In the genomic region with DNA sequence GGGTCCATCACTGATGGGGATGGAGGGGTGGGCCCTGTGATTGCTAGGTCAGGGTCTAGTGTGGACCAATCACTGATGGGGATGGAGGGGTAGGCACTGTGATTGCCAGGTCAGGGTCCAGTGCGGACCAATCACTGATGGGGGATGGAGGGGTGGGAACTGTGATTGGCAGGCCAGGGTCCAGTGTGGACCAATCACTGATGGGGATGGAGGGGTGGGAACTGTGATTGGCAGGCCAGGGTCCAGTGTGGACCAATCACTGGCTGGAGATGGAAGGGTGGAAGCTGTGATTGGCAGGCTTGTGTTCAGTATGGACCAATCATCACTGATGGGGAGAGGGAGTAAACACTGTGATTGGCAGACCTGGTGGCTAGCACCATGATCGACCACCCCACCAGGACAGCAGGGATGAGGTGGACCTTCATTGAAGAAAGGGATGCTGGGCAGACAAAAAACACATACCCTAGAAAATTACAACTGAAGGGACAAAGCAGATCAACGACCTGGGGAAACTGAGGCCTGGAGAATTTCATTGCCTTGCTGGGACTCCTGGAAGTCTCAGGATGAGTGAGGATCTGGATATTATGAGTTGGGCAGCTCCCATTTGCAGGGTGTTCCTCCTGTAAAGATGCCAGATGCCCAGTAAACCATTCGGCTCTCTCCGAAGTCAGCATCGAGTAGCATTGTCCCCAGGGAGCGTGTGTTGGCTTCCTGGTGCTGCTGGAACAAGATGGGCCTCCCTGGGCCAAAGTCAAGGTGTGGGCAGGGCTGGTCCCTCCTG, we compare ENCODE assay signal across 1 cellular context.
TF ChIP-seq lines count a peak whose summit lies in the region.

No MANE protein-coding gene starts in this region.

TF ChIP-seq in K562, 482 proteins besides CTCF, POLR2A, EP300 and RAD21 (continued from another document):
- TF ChIP-seq, protein P1, sequence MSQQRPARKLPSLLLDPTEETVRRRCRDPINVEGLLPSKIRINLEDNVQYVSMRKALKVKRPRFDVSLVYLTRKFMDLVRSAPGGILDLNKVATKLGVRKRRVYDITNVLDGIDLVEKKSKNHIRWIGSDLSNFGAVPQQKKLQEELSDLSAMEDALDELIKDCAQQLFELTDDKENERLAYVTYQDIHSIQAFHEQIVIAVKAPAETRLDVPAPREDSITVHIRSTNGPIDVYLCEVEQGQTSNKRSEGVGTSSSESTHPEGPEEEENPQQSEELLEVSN (IDR thresholded peaks at IDR 0.05; ENCODE audit: borderline replicate concordance in 1 of 2, extremely low read depth in 1 of 2, insufficient read depth in 1 of 2, insufficient read length in 1 of 2, low read depth in 1 of 2, low read length in 1 of 2, poor library complexity in 1 of 2, severe bottlenecking in 1 of 2): no peak
